ENCODE assay signal across 8 cellular contexts in the genomic region with DNA sequence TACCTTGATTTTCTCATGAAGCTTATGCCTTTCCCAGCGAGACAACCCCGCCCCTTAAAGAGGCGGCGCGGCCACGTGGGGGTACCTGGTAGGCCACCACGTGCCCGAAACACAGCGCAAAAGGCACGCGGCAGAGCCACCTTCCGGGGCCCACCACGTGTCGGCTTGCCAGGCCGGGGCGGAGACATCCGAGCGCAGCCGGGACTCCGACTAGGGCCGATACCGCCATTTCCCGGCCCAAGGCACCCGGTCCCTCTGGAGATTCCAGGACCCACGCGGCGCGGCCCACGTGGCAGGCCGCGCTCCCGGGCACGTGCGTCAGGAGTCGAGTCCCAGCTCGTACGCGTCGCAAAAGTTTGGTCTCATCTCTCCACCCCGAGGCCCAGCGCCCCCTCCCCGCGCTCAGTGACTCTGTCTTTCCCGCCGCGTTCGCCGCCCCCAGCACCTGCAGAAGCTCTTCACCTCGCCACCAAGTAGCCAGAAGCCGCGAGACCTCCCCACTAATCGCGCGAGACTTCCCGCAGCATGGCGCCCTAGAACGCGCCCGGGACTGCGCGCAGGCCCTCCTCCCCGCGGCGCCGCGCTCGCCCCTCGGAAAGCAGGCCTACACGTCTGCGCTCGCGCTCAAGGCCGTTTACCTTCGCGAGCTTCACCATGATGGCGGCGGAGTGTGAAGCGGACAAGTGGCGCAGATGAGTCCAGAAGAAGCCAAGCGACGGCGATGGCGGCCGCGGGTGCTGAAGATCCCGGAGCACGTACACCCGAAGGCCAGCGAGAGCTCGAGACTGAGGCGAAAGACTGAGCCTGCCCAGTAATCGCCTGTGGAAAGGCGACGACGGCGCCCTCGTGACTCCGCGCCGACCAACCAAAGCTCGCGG. TPM values are rescaled to one million over a fixed set of nuclear protein-coding genes. Genes with fewer than 3 reads are reported as not detected.
DNase-seq lines count a peak whose midpoint lies in the region; ATAC-seq, FAIRE-seq and TF ChIP-seq lines count a peak whose summit lies in the region.

TSS of gene NCL (minus strand) at position 787 of the 878 bp plus-strand sequence. CDS start at position 656, 131 bp downstream.

- FAIRE-seq in urothelium cell line (lab: Jason Lieb, UNC), result no peak

- peaks cover 48% of the 10 kb centered on the region for H3K36me3 Mint-ChIP-seq in activated naive CD8-positive, alpha-beta T cell treated with anti-CD3 and anti-CD28 coated beads for 36 hours

- H3K4me3 ChIP-seq in psoas muscle, result peak within 1 kb of the TSS; percentile 80

- H3K4me1 ChIP-seq in psoas muscle, result peaks cover 32% of the 10 kb centered on the region

- no peaks in the 10 kb centered on the region for H3K9me3 Mint-ChIP-seq in activated naive CD8-positive, alpha-beta T cell treated with anti-CD3 and anti-CD28 coated beads for 36 hours

- H3K27me3 Mint-ChIP-seq in activated naive CD8-positive, alpha-beta T cell treated with anti-CD3 and anti-CD28 coated beads for 36 hours, result peaks cover 15% of the 10 kb centered on the region

- peaks cover 37% of the 10 kb centered on the region for H3K4me1 Mint-ChIP-seq in activated naive CD8-positive, alpha-beta T cell treated with anti-CD3 and anti-CD28 coated beads for 36 hours

- CTCF ChIA-PET in GM10248 (lab: Yijun Ruan, JAX), result interaction anchor here (0.6 to 8.6 kb wide), 12 partner anchors 8 to 236 kb away, joined by 3 to 103 read pairs (median 3); no protein-coding TSS in a partner anchor

- peaks cover 2 to 45% of the 10 kb centered on the region in 2 donors for H3K36me3 ChIP-seq in psoas muscle (ENCODE audit: insufficient read depth in 1 of 2, low read depth in 1 of 2)

- H3K4me3 Mint-ChIP-seq in activated naive CD8-positive, alpha-beta T cell treated with anti-CD3 and anti-CD28 coated beads for 36 hours, result peak within 1 kb of the TSS; percentile 93

- H3K27ac ChIP-seq in psoas muscle, result peak within 1 kb of the TSS; percentile 91

- POLR2A ChIA-PET in GM10248 (lab: Yijun Ruan, JAX), result interaction anchor here (0.6 to 5.8 kb wide), 35 partner anchors 9 to 1642 kb away, joined by 3 to 120 read pairs (median 4); partner anchors contain the start of gene PTMA

- ATAC-seq in HG02588 (IDR thresholded peaks at IDR 0.05; ENCODE audit: unreplicated experiment) (peak; percentile 89), psoas muscle (peak; percentile 73 to 94 (median 74))

- TF ChIP-seq CTCF in GM10248 (IDR thresholded peaks at IDR 0.05; ENCODE audit: control extremely low read depth, extremely low read depth, low read depth, missing control alignments), result no peak
- TF ChIP-seq CTCF in psoas muscle (IDR thresholded peaks at IDR 0.05), result no peak

- intact Hi-C loops in cardiac septum (cut with DNase I) (no loop called here), psoas muscle (cut with DNase I) (no loop called here)

- DNase-seq in GM10248 (ENCODE audit: extremely low spot score), result peak; percentile 84
- peak; percentile 66 for DNase-seq in NCI-H1092 (lab: John Stamatoyannopoulos, UW)
- peak; percentile 74 for DNase-seq in SKM-1 treated with dmso at 0.1 percent for 144 hours (lab: John Stamatoyannopoulos, UW; ENCODE audit: unreplicated experiment)
- DNase-seq in activated naive CD8-positive, alpha-beta T cell treated with anti-CD3 and anti-CD28 coated beads for 36 hours, result peak; percentile 87
- peak; percentile 88 for DNase-seq in cardiac septum (ENCODE audit: low spot score)
- peak; percentile 87 to 93 for DNase-seq in psoas muscle
- peak; percentile 87 for DNase-seq in urothelium cell line (ENCODE audit: low spot score)

- H3K27ac Mint-ChIP-seq in activated naive CD8-positive, alpha-beta T cell treated with anti-CD3 and anti-CD28 coated beads for 36 hours, result peak within 1 kb of the TSS; percentile 99

- no peaks in the 10 kb centered on the region for H3K27me3 ChIP-seq in psoas muscle (ENCODE audit: insufficient read depth in 3 of 3, low read length in 2 of 3)

- WGBS in psoas muscle, 3 donors, result 0 to 1% (median 0%) methylated on average over 88 to 102 of the region's 102 CpGs

- H3K9me3 ChIP-seq in psoas muscle, result no peaks in the 10 kb centered on the region

RNA-seq across cellular contexts. Expression of gene NCL, which starts in this region (rescaled TPM):
- 1,000 to 10,000 TPM; 2,049 to 2,118 TPM for total RNA-seq in activated naive CD8-positive, alpha-beta T cell treated with anti-CD3 and anti-CD28 coated beads for 36 hours
- total RNA-seq in cardiac septum (299 TPM), psoas muscle (100 to 1,000 TPM; 331 to 632 (median 572) TPM)
- 100 to 1,000 TPM; 221 to 382 (median 359) TPM for polyA plus RNA-seq in psoas muscle

Comparison
In these comparisons a context has a peak if more than half of its experiments do, and no peak if none do; other contexts are left out.
1. Peak in every context shown above with its lines: DNase-seq, ATAC-seq, H3K4me3 ChIP-seq and H3K27ac ChIP-seq.